ENCODE assay signal across 19 cellular contexts in genomic region chr1:24544239-24544638, GRCh38. TPM values are rescaled to one million over a fixed set of nuclear protein-coding genes. Genes with fewer than 3 reads are reported as not detected.
DNase-seq lines count a peak whose midpoint lies in the region; ATAC-seq and TF ChIP-seq lines count a peak whose summit lies in the region.
"Had no signal": no experiment of that assay in that cellular context is flagged by ENCODE, and none has a peak within 500 bp of the region (broad histone marks: within the 10 kb centered on the region; RNA-seq: fewer than 3 reads in every experiment).

No MANE protein-coding gene starts in this region.

- H3K36me3 ChIP-seq in mammary epithelial cell (ENCODE audit: insufficient read depth, low read length), result no peaks in the 10 kb centered on the region
- H3K36me3 ChIP-seq in SK-N-SH (replicated peaks in 1 of 2; ENCODE audit: control insufficient read depth in 1 of 2, insufficient read depth in 2 of 2, low read length in 1 of 2), result no peaks in the 10 kb centered on the region

- H3K79me2 ChIP-seq in mammary epithelial cell (ENCODE audit: insufficient read depth, low read length), result no peaks in the 10 kb centered on the region
- no peaks in the 10 kb centered on the region for H3K79me2 ChIP-seq in SK-N-SH (ENCODE audit: insufficient read depth)

- H3K4me2 ChIP-seq in mammary epithelial cell (ENCODE audit: insufficient read depth, low read depth, low read length) (no peak overlapping the region), SK-N-SH (no peak overlapping the region)

- CTCF ChIA-PET in mammary epithelial cell (lab: Charles Lee; ENCODE audit: low non-redundant PET) (no interaction called here), MCF 10A (lab: Yijun Ruan, JAX) (interaction anchor here (0.6 kb wide), 1 partner anchor 15 kb away, joined by 4 read pairs; no protein-coding TSS in a partner anchor), SK-N-SH (lab: Yijun Ruan, JAX) (interaction anchor here (3.6 kb wide), 1 partner anchor 43 kb away, joined by 28 read pairs; no protein-coding TSS in a partner anchor)

- peaks cover 8% of the 10 kb centered on the region for H3K4me1 Mint-ChIP-seq in MCF 10A (ENCODE audit: insufficient read depth, unreplicated experiment)
- H3K4me1 Mint-ChIP-seq in CD14-positive monocyte, result peaks cover 18% of the 10 kb centered on the region

- H3K27ac ChIP-seq in mammary epithelial cell (ENCODE audit: insufficient read depth, low read depth, low read length) (peak overlapping the region; percentile 43), SK-N-SH (ENCODE audit: low read depth in 2 of 2, low read length in 1 of 2) (no peak overlapping the region)
- H3K27ac ChIP-seq: 22Rv1 had no signal

- TF ChIP-seq CTCF in mammary epithelial cell (conservative IDR thresholded peaks at IDR 0.05 in 1 of 2, IDR thresholded peaks at IDR 0.05 in 1 of 2; ENCODE audit: extremely low read depth in 1 of 2, insufficient read depth in 1 of 2, low read depth in 1 of 2, low read length in 2 of 2) (no peak), MCF 10A (IDR thresholded peaks at IDR 0.05; ENCODE audit: unreplicated experiment) (no peak), SK-N-SH (IDR thresholded peaks at IDR 0.05) (no peak), CD14-positive monocyte (IDR thresholded peaks at IDR 0.05) (no peak)

- peak; percentile 48 for DNase-seq in mammary epithelial cell
- DNase-seq in MCF 10A (ENCODE audit: unreplicated experiment), result no peak
- DNase-seq in SK-N-SH, result no peak
- DNase-seq in iris pigment epithelial cell (ENCODE audit: low read depth), result peak; percentile 34
- DNase-seq in CD14-positive monocyte (ENCODE audit: low spot score), result no peak
- no peak for DNase-seq in epidermal melanocyte (ENCODE audit: insufficient read length, low spot score)
- DNase-seq: CD8-positive, alpha-beta memory T cell; DND-41; KG1; NCI-H1048; NCI-H1436 treated with DMSO at 0.1 percent for 48 hours; NCI-H2081; NCI-H748 treated with DMSO at 0.1 percent for 48 hours; OCI-M1 had no signal

- H3K4me3 ChIP-seq in mammary epithelial cell (replicated peaks in 1 of 3; ENCODE audit: insufficient read depth in 1 of 3, low read depth in 2 of 3, low read length in 3 of 3) (no peak overlapping the region), SK-N-SH (ENCODE audit: low read depth in 2 of 2, low read length in 1 of 2) (no peak overlapping the region)

- no peaks in the 10 kb centered on the region for H3K36me3 Mint-ChIP-seq in MCF 10A (ENCODE audit: insufficient read depth, unreplicated experiment)
- peaks cover 9% of the 10 kb centered on the region in 2 donors for H3K36me3 Mint-ChIP-seq in CD14-positive monocyte

- H2AFZ ChIP-seq in mammary epithelial cell (ENCODE audit: low read depth, low read length), result no peak overlapping the region
- H2AFZ ChIP-seq in SK-N-SH (ENCODE audit: low read depth), result no peak overlapping the region

- intact Hi-C loops in mammary epithelial cell (cut with micrococcal nuclease) (no loop called here), MCF 10A (cut with micrococcal nuclease) (loop anchor here (5.0 kb wide), 1 partner anchor 93 kb away; no protein-coding TSS in a partner anchor), CD14-positive monocyte (cut with micrococcal nuclease) (no loop called here)

- H3K27me3 Mint-ChIP-seq in MCF 10A (ENCODE audit: insufficient read depth, unreplicated experiment) (no peaks in the 10 kb centered on the region), CD14-positive monocyte (ENCODE audit: low read depth in 3 of 3) (peaks cover 5 to 10% (median 7%) of the 10 kb centered on the region in 3 donors)

- H4K20me1 ChIP-seq in mammary epithelial cell (ENCODE audit: insufficient read depth, low read length) (no peaks in the 10 kb centered on the region), SK-N-SH (ENCODE audit: insufficient read depth) (no peaks in the 10 kb centered on the region)

- no peak for TF ChIP-seq EP300 in SK-N-SH (IDR thresholded peaks at IDR 0.05; ENCODE audit: borderline replicate concordance in 1 of 2, low read depth in 1 of 2, low read length in 1 of 2)

- peaks cover 34% of the 10 kb centered on the region for H3K4me1 ChIP-seq in mammary epithelial cell (ENCODE audit: insufficient read depth, low read length)
- no peaks in the 10 kb centered on the region for H3K4me1 ChIP-seq in SK-N-SH (ENCODE audit: control insufficient read depth in 1 of 2, insufficient read depth in 2 of 2, low read depth in 1 of 2, low read length in 1 of 2)

- H3K9me2 ChIP-seq in SK-N-SH, result no peaks in the 10 kb centered on the region

- POLR2A ChIA-PET in MCF 10A (lab: Yijun Ruan, JAX), result interaction anchor here (0.6 kb wide), 1 partner anchor 26 kb away, joined by 4 read pairs; no protein-coding TSS in a partner anchor
- POLR2A ChIA-PET in SK-N-SH (lab: Yijun Ruan, JAX), result no interaction called here

- H3K9me3 Mint-ChIP-seq in MCF 10A (ENCODE audit: unreplicated experiment) (no peaks in the 10 kb centered on the region), CD14-positive monocyte (no peaks in the 10 kb centered on the region)
- H3K9me3 Mint-ChIP-seq: CD8-positive, alpha-beta memory T cell had no signal

- ATAC-seq in HG02571 (IDR thresholded peaks at IDR 0.05; ENCODE audit: unreplicated experiment) (no peak), HG03159 (IDR thresholded peaks at IDR 0.05; ENCODE audit: unreplicated experiment) (no peak)

- in situ Hi-C loops in mammary epithelial cell (cut with MboI; ENCODE audit: low sequenced_read_pairs in 2 of 2), result no loop called here

- BruUV-seq in mammary epithelial cell (replicated peaks; lab: Mats Ljungman, UMichigan) (no TSS peak), MCF 10A (replicated peaks; lab: Mats Ljungman, UMichigan) (no TSS peak)

- H3K9me3 ChIP-seq in mammary epithelial cell (replicated peaks; ENCODE audit: insufficient read depth, low read length), result no peaks in the 10 kb centered on the region
- no peaks in the 10 kb centered on the region for H3K9me3 ChIP-seq in SK-N-SH

- dilution Hi-C loops in mammary epithelial cell (cut with HindIII; ENCODE audit: low sequenced_read_pairs), result loop anchor here (5.0 kb wide), 1 partner anchor 93 kb away; no protein-coding TSS in a partner anchor

- no peaks in the 10 kb centered on the region for H3K27me3 ChIP-seq in mammary epithelial cell (ENCODE audit: insufficient read depth, low read length)
- H3K27me3 ChIP-seq in SK-N-SH (ENCODE audit: insufficient read depth), result no peaks in the 10 kb centered on the region

- H3F3A ChIP-seq in SK-N-SH (replicated peaks; ENCODE audit: insufficient read depth), result peaks cover 8% of the 10 kb centered on the region

- TF ChIP-seq RAD21 in SK-N-SH (IDR thresholded peaks at IDR 0.05; ENCODE audit: low read length), result no peak

- H3K9ac ChIP-seq in mammary epithelial cell (ENCODE audit: insufficient read depth, low read length), result no peak overlapping the region
- no peak overlapping the region for H3K9ac ChIP-seq in SK-N-SH

- H3K27ac Mint-ChIP-seq in MCF 10A (ENCODE audit: low read depth, unreplicated experiment), result no peak overlapping the region
- no peak overlapping the region for H3K27ac Mint-ChIP-seq in CD14-positive monocyte

- H3K4me3 Mint-ChIP-seq in MCF 10A (ENCODE audit: unreplicated experiment) (no peak overlapping the region), CD14-positive monocyte (no peak overlapping the region)
- H3K4me3 Mint-ChIP-seq: CD8-positive, alpha-beta memory T cell had no signal

TF ChIP-seq in SK-N-SH, 30 proteins besides CTCF, POLR2A, EP300 and RAD21:
- no peak for TF ChIP-seq REST (IDR thresholded peaks at IDR 0.05; ENCODE audit: low read depth, low read length)
- TF ChIP-seq YY1 (IDR thresholded peaks at IDR 0.05; ENCODE audit: low read depth), result peak; percentile 30; the same call in 1 of the 2 replicates

RNA-seq across cellular contexts. Expression of gene NCMAP, which starts 11.6 kb away (rescaled TPM):
- total RNA-seq in mammary epithelial cell (1 to 10 TPM in 1 of 2 donors, not detected in 1; 1.0 TPM), MCF 10A (2022) (not detected in 2 replicates)
- polyA plus RNA-seq in mammary epithelial cell (0.02 TPM), SK-N-SH (2012; rRNA removed) (0.02 TPM in 1 of 2 replicates, not detected in the other), CD14-positive monocyte (not detected)
- 0.26 TPM for polyA minus RNA-seq in mammary epithelial cell
- polyA plus RNA-seq in SK-N-SH (2012; cell fraction: cytosol; rRNA removed), result 0.01 TPM in 2 replicates
- polyA plus RNA-seq in SK-N-SH (2012; cell fraction: nucleus; rRNA removed), result 0.01 TPM in 1 of 2 replicates, not detected in the other
- total RNA-seq: SK-MEL-5 had no signal
- polyA plus RNA-seq: BJ; CD8-positive, alpha-beta memory T cell had no signal

RNA-seq across cellular contexts. Expression of gene RCAN3, which starts 41.6 kb away (rescaled TPM):
- total RNA-seq in mammary epithelial cell, result 10 to 100 TPM; 21.0 to 34.8 TPM
- 16.7 TPM for polyA plus RNA-seq in mammary epithelial cell
- 40.3 TPM for polyA minus RNA-seq in mammary epithelial cell
- total RNA-seq in MCF 10A (2022), result 6.1 and 7.1 TPM in 2 replicates
- polyA plus RNA-seq in SK-N-SH (2012; rRNA removed), result 4.8 TPM in 2 replicates
- 6.0 and 6.3 TPM in 2 replicates for polyA plus RNA-seq in SK-N-SH (2012; cell fraction: cytosol; rRNA removed)
- 5.0 and 6.2 TPM in 2 replicates for polyA plus RNA-seq in SK-N-SH (2012; cell fraction: nucleus; rRNA removed)
- polyA plus RNA-seq in CD14-positive monocyte, result 1 to 10 TPM; 7.1 to 9.1 TPM

Comparison
In these comparisons a context has a peak if more than half of its experiments do, and no peak if none do; other contexts are left out.
1. DNase-seq: peak in mammary epithelial cell (single experiment) and iris pigment epithelial cell (single experiment); none in MCF 10A (single experiment), SK-N-SH (single experiment), CD14-positive monocyte (single experiment) and epidermal melanocyte (single experiment).